8 cellular contexts compared by ENCODE assay signal in genomic region chr1:65254320-65255087, GRCh38. TPM values are rescaled to one million over a fixed set of nuclear protein-coding genes. Genes with fewer than 3 reads are reported as not detected.
DNase-seq lines count a peak whose midpoint lies in the region; ATAC-seq and TF ChIP-seq lines count a peak whose summit lies in the region.

No MANE protein-coding gene starts in this region.

- H3K4me3 ChIP-seq in fibroblast of the aortic adventitia (ENCODE audit: low read depth, low read length) = peak overlapping the region; percentile 65
- peak overlapping the region; percentile 80 to 96 for H3K4me3 ChIP-seq in stomach smooth muscle (ENCODE audit: low read length in 2 of 2)

- no peak overlapping the region for H3K27ac ChIP-seq in stomach smooth muscle (ENCODE audit: low read length)

- DNase-seq in DMS79 treated with DMSO at 0.1 percent for 48 hours (lab: John Stamatoyannopoulos, UW) (peak; percentile 70), RKO (ENCODE audit: low spot score) (peak; percentile 82), fibroblast of the aortic adventitia (ENCODE audit: low read depth) (no peak), neural crest cell (ENCODE audit: low read depth, low spot score) (peak; percentile 69)

- TF ChIP-seq CTCF in fibroblast of the aortic adventitia (IDR thresholded peaks at IDR 0.05; ENCODE audit: insufficient read depth, low read length) = peak; percentile 20
- TF ChIP-seq CTCF in neural crest cell (conservative IDR thresholded peaks at IDR 0.05) = peak; percentile 45

- H3K27me3 ChIP-seq in stomach smooth muscle (ENCODE audit: control insufficient read depth in 1 of 2, insufficient read depth in 2 of 2, low read length in 2 of 2) = no peaks in the 10 kb centered on the region

- ATAC-seq in GM21576 (IDR thresholded peaks at IDR 0.05; ENCODE audit: unreplicated experiment) = peak; percentile 96
- peak; percentile 95 for ATAC-seq in activated T-helper 17 cell treated with anti-CD3 and anti-CD28 coated beads, Interleukin-2, amount 50 U/mL, for 72 hours (replicated peaks)

- peaks cover 6 to 16% (median 13%) of the 10 kb centered on the region in 3 donors for H3K4me1 Mint-ChIP-seq in IgD-negative memory B cell
- peaks cover 12% of the 10 kb centered on the region for H3K4me1 Mint-ChIP-seq in activated T-helper 17 cell treated with anti-CD3 and anti-CD28 coated beads, Interleukin-2, amount 50 U/mL, for 72 hours
- peaks cover 16% of the 10 kb centered on the region for H3K4me1 Mint-ChIP-seq in neural crest cell

- H3K9me3 Mint-ChIP-seq in IgD-negative memory B cell (no peaks in the 10 kb centered on the region), neural crest cell (no peaks in the 10 kb centered on the region)
- no peaks in the 10 kb centered on the region for H3K9me3 Mint-ChIP-seq in activated T-helper 17 cell treated with anti-CD3 and anti-CD28 coated beads, Interleukin-2, amount 50 U/mL, for 72 hours

- H3K4me3 Mint-ChIP-seq in IgD-negative memory B cell = peak overlapping the region; percentile 90 to 94 (median 94)
- peak overlapping the region; percentile 91 for H3K4me3 Mint-ChIP-seq in activated T-helper 17 cell treated with anti-CD3 and anti-CD28 coated beads, Interleukin-2, amount 50 U/mL, for 72 hours
- H3K4me3 Mint-ChIP-seq in neural crest cell = peak overlapping the region; percentile 88

- no peaks in the 10 kb centered on the region for H3K9me3 ChIP-seq in stomach smooth muscle (ENCODE audit: control insufficient read depth in 2 of 2, low read length in 2 of 2)

- peaks cover 13% of the 10 kb centered on the region for H3K4me1 ChIP-seq in stomach smooth muscle (ENCODE audit: control insufficient read depth, insufficient read depth, low read length)

- H3K27me3 Mint-ChIP-seq in IgD-negative memory B cell = peaks cover 20% of the 10 kb centered on the region
- H3K27me3 Mint-ChIP-seq in activated T-helper 17 cell treated with anti-CD3 and anti-CD28 coated beads, Interleukin-2, amount 50 U/mL, for 72 hours = peaks cover 5% of the 10 kb centered on the region
- peaks cover 67% of the 10 kb centered on the region for H3K27me3 Mint-ChIP-seq in neural crest cell (ENCODE audit: low read depth)

- H3K36me3 Mint-ChIP-seq in IgD-negative memory B cell (peaks cover 3% of the 10 kb centered on the region), neural crest cell (ENCODE audit: low read depth) (no peaks in the 10 kb centered on the region)
- H3K36me3 Mint-ChIP-seq in activated T-helper 17 cell treated with anti-CD3 and anti-CD28 coated beads, Interleukin-2, amount 50 U/mL, for 72 hours (ENCODE audit: low read depth) = no peaks in the 10 kb centered on the region

- H3K36me3 ChIP-seq in stomach smooth muscle (ENCODE audit: control insufficient read depth in 2 of 2, insufficient read depth in 2 of 2, low read length in 2 of 2) = no peaks in the 10 kb centered on the region

- H3K9ac ChIP-seq in stomach smooth muscle (ENCODE audit: low read length in 2 of 2) = peak overlapping the region; percentile 58 to 63

- H3K27ac Mint-ChIP-seq in IgD-negative memory B cell (peak overlapping the region in 2 of 3 donors; percentile 4 to 43), neural crest cell (ENCODE audit: unreplicated experiment) (no peak overlapping the region)
- peak overlapping the region; percentile 76 for H3K27ac Mint-ChIP-seq in activated T-helper 17 cell treated with anti-CD3 and anti-CD28 coated beads, Interleukin-2, amount 50 U/mL, for 72 hours

RNA-seq across cellular contexts. Expression of gene DNAJC6, which starts 54.8 kb away (rescaled TPM):
- polyA plus RNA-seq in IgD-negative memory B cell = 1.1 TPM
- 10 to 100 TPM in 1 of 2 donors, 1 to 10 TPM in 1; 6.0 to 10.4 TPM for total RNA-seq in activated T-helper 17 cell treated with anti-CD3 and anti-CD28 coated beads, Interleukin-2, amount 50 U/mL, for 72 hours
- 0.49 and 0.72 TPM in 2 replicates for total RNA-seq in fibroblast of the aortic adventitia (ENCODE audit: low replicate concordance)
- 2.0 and 2.4 TPM in 2 replicates for total RNA-seq in neural crest cell
